14 cellular contexts compared by ENCODE assay signal in the genomic region with DNA sequence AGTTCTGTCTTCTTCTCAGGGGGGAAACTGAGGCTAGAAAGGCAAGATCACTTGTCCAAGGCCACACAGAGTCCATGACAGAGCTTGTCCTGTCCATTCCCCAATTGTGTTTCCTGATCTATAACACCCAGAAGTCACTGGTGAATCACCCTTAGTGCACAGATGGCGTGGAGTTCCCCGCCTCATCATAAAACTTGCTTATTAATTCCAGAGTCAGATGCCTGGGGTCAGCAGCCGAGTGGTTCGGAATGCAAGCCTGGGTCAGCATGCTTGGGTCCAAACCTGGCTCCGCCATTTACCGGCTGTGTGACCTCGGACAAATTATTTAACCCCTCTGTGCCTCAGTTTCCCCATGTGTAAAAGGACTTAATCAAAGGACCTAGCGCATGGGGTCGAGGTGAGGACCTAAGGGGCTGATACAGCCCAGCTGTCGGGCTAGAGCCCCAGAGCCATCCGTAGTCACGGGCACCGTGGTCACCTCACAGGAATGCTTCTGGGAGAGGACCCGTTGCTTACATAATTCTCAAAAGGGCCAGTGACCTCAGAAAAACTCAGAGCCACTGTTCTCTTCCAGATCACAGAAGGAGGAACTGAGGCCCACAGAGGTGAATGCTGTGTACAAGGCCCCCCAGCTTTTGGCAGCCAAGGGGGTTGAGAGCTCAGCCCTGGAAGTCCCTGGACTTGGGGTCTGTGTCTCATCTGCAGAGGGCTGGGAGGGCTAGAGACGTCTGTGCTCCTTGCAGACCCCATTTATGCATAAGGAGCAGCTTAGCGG. TPM values are rescaled to one million over a fixed set of nuclear protein-coding genes. Genes with fewer than 3 reads are reported as not detected.
A peak's percentile ranks its signal among the peaks of the same experiment; 100 is the strongest.
DNase-seq lines count a peak whose midpoint lies in the region; ATAC-seq, FAIRE-seq and TF ChIP-seq lines count a peak whose summit lies in the region.
"Had no signal": no experiment of that assay in that cellular context is flagged by ENCODE, and none has a peak within 500 bp of the region (broad histone marks: within the 10 kb centered on the region; RNA-seq: fewer than 3 reads in every experiment).

No MANE protein-coding gene starts in this region.

- no peak for FAIRE-seq in GM12878 (lab: Jason Lieb, UNC)
- FAIRE-seq: H1, pancreas had no signal

- H3K36me3 Mint-ChIP-seq in activated CD4-positive, alpha-beta T cell treated with anti-CD3 and anti-CD28 coated beads, Interleukin-2, amount 10 ng/mL, durations not matched to agents 7 days and 5 days (ENCODE audit: low read depth), result peaks cover 28% of the 10 kb centered on the region

- CTCF ChIA-PET in activated CD4-positive, alpha-beta T cell treated with anti-CD3 and anti-CD28 coated beads, Interleukin-2, amount 10 ng/mL, durations not matched to agents 7 days and 5 days (lab: Charles Lee), result interaction anchor here (0.6 to 3.6 kb wide), 9 partner anchors 8 to 520 kb away, joined by 3 to 29 read pairs (median 5); no protein-coding TSS in a partner anchor
- CTCF ChIA-PET in GM12878 (lab: Yijun Ruan, JAX), result interaction anchor here (0.9 to 5.9 kb wide), 6 partner anchors 26 to 589 kb away, joined by 3 to 32 read pairs (median 8); no protein-coding TSS in a partner anchor

- H3K4me2 ChIP-seq in Loucy (ENCODE audit: low read depth, low read length, poor library complexity, severe bottlenecking) (peak overlapping the region; percentile 72), GM12878 (ENCODE audit: control insufficient read depth, insufficient read depth) (peak overlapping the region; percentile 71)

- H4K20me1 ChIP-seq in Loucy (ENCODE audit: insufficient read depth, low read length, poor library complexity, severe bottlenecking), result no peaks in the 10 kb centered on the region
- no peaks in the 10 kb centered on the region for H4K20me1 ChIP-seq in GM12878 (ENCODE audit: control insufficient read depth, insufficient read depth)

- H3K27ac Mint-ChIP-seq in activated CD4-positive, alpha-beta T cell treated with anti-CD3 and anti-CD28 coated beads, Interleukin-2, amount 10 ng/mL, durations not matched to agents 7 days and 5 days, result peak overlapping the region; percentile 94

- H3F3A ChIP-seq in Loucy (ENCODE audit: low read depth), result 0 out of 2 replicates have a peak, but pooled peaks cover 5% of the 10 kb centered on the region

- H3K4me3 ChIP-seq in Loucy (ENCODE audit: low read length, poor library complexity, severe bottlenecking), result no peak overlapping the region
- H3K4me3 ChIP-seq in GM12878, result no peak overlapping the region
- H3K4me3 ChIP-seq in ovary, result no peak overlapping the region
- H3K4me3 ChIP-seq: lung, pancreas, uterus had no signal

- RAD21 ChIA-PET in GM12878 (lab: Charles Lee; ENCODE audit: unreplicated experiment), result interaction anchor here (1.6 to 2.9 kb wide), 4 partner anchors 22 to 466 kb away, joined by 5 to 10 read pairs (median 8); no protein-coding TSS in a partner anchor

- H3K4me1 Mint-ChIP-seq in activated CD4-positive, alpha-beta T cell treated with anti-CD3 and anti-CD28 coated beads, Interleukin-2, amount 10 ng/mL, durations not matched to agents 7 days and 5 days, result peaks cover 73% of the 10 kb centered on the region

- no peak overlapping the region for H3K9ac ChIP-seq in Loucy (ENCODE audit: low read depth, low read length, poor library complexity, severe bottlenecking)
- H3K9ac ChIP-seq in GM12878 (ENCODE audit: control insufficient read depth, insufficient read depth, low read length), result no peak overlapping the region

- no peak for TF ChIP-seq RAD21 in GM12878 (IDR thresholded peaks at IDR 0.05; ENCODE audit: insufficient read depth, low read depth, low read length)

- TF ChIP-seq CTCF in Loucy (conservative IDR thresholded peaks at IDR 0.05; ENCODE audit: low read length), result no peak
- TF ChIP-seq CTCF in GM12878 (IDR thresholded peaks at IDR 0.05 in 2 of 3, conservative IDR thresholded peaks at IDR 0.05 in 1 of 3; ENCODE audit: control insufficient read depth in 2 of 3, extremely low read depth in 1 of 3, insufficient read depth in 1 of 3, low read depth in 3 of 3, low read length in 3 of 3), result no peak
- no peak for TF ChIP-seq CTCF in ovary (IDR thresholded peaks at IDR 0.05)

- no peak for DNase-seq in activated CD4-positive, alpha-beta T cell treated with anti-CD3 and anti-CD28 coated beads, Interleukin-2, amount 10 ng/mL, durations not matched to agents 7 days and 5 days
- no peak for DNase-seq in activated CD4-positive, alpha-beta T cell treated with anti-CD3 and anti-CD28 coated beads, Interleukin-2, amount 50 U/mL, for 1 hour
- DNase-seq in GM12878 (ENCODE audit: low read depth, low spot score) (no peak), posterior vena cava (ENCODE audit: low spot score) (peak; percentile 62), Kasumi-1 (lab: John Stamatoyannopoulos, UW) (no peak), ovary (no peak), amygdala (lab: John Stamatoyannopoulos, UW) (no peak)
- DNase-seq: hippocampal formation had no signal

- H3K9me2 ChIP-seq in Loucy (replicated peaks; ENCODE audit: low read depth, low read length), result no peaks in the 10 kb centered on the region

- peaks cover 34% of the 10 kb centered on the region for H3K4me1 ChIP-seq in Loucy (ENCODE audit: insufficient read depth, low read length, poor library complexity, severe bottlenecking)
- H3K4me1 ChIP-seq in GM12878 (ENCODE audit: control insufficient read depth, insufficient read depth, low read length), result peaks cover 42% of the 10 kb centered on the region
- no peaks in the 10 kb centered on the region for H3K4me1 ChIP-seq in ovary (ENCODE audit: insufficient read depth)
- H3K4me1 ChIP-seq: pancreas, uterus had no signal

- POLR2A ChIA-PET in activated CD4-positive, alpha-beta T cell treated with anti-CD3 and anti-CD28 coated beads, Interleukin-2, amount 10 ng/mL, durations not matched to agents 7 days and 5 days (lab: Charles Lee), result no interaction called here
- POLR2A ChIA-PET in GM12878 (lab: Charles Lee), result no interaction called here

- peaks cover 23% of the 10 kb centered on the region for H3K9me3 Mint-ChIP-seq in activated CD4-positive, alpha-beta T cell treated with anti-CD3 and anti-CD28 coated beads, Interleukin-2, amount 10 ng/mL, durations not matched to agents 7 days and 5 days

- H3K79me2 ChIP-seq in Loucy (ENCODE audit: insufficient read depth, low read length), result no peaks in the 10 kb centered on the region
- H3K79me2 ChIP-seq in GM12878 (ENCODE audit: control insufficient read depth, insufficient read depth, low read length), result no peaks in the 10 kb centered on the region

- no peak overlapping the region for H2AFZ ChIP-seq in Loucy (ENCODE audit: low read length)
- no peak overlapping the region for H2AFZ ChIP-seq in GM12878 (ENCODE audit: control insufficient read depth, low read depth, low read length)

- H3K27me3 ChIP-seq in Loucy (ENCODE audit: insufficient read depth, low read length, poor library complexity, severe bottlenecking) (peaks cover 39% of the 10 kb centered on the region), GM12878 (replicated peaks in 1 of 2; ENCODE audit: control insufficient read depth in 2 of 2, insufficient read depth in 2 of 2, low read length in 1 of 2) (no peaks in the 10 kb centered on the region), ovary (no peaks in the 10 kb centered on the region)
- H3K27me3 ChIP-seq: pancreas, uterus had no signal

- no peaks in the 10 kb centered on the region for H3K36me3 ChIP-seq in Loucy (ENCODE audit: insufficient read depth, low read length)
- no peaks in the 10 kb centered on the region for H3K36me3 ChIP-seq in GM12878 (ENCODE audit: control insufficient read depth in 2 of 2, insufficient read depth in 2 of 2, low read length in 1 of 2)
- H3K36me3 ChIP-seq in ovary, result no peaks in the 10 kb centered on the region
- H3K36me3 ChIP-seq: pancreas, uterus had no signal

- no peak for ATAC-seq in GM12878

- no peaks in the 10 kb centered on the region for H3K9me3 ChIP-seq in Loucy (ENCODE audit: insufficient read depth, low read depth, low read length)
- peaks cover 2% of the 10 kb centered on the region; the same call in 1 of the 3 replicates for H3K9me3 ChIP-seq in GM12878 (replicated peaks; ENCODE audit: control insufficient read depth, insufficient read depth, low read length)
- H3K9me3 ChIP-seq in ovary, result no peaks in the 10 kb centered on the region
- H3K9me3 ChIP-seq: pancreas, uterus had no signal

- H3K27ac ChIP-seq in GM12878 (ENCODE audit: control insufficient read depth, insufficient read depth) (no peak overlapping the region), ovary (no peak overlapping the region)
- H3K27ac ChIP-seq: uterus had no signal

- in situ Hi-C loops in GM12878 (cut with MboI), result no loop called here

- H3K27me3 Mint-ChIP-seq in activated CD4-positive, alpha-beta T cell treated with anti-CD3 and anti-CD28 coated beads, Interleukin-2, amount 10 ng/mL, durations not matched to agents 7 days and 5 days, result peaks cover 5% of the 10 kb centered on the region

- SMC1A ChIA-PET in GM12878 (lab: Charles Lee; ENCODE audit: uncharacterized antibody, unreplicated experiment), result interaction anchor here (2.8 kb wide), 1 partner anchor 16 kb away, joined by 11 read pairs; no protein-coding TSS in a partner anchor

- TF ChIP-seq EP300 in GM12878 (IDR thresholded peaks at IDR 0.05; ENCODE audit: borderline replicate concordance in 1 of 2, control insufficient read depth in 1 of 2, low read depth in 2 of 2, low read length in 2 of 2), result no peak
- no peak for TF ChIP-seq EP300 in ovary (IDR thresholded peaks at IDR 0.05)

- H3K4me3 Mint-ChIP-seq in activated CD4-positive, alpha-beta T cell treated with anti-CD3 and anti-CD28 coated beads, Interleukin-2, amount 10 ng/mL, durations not matched to agents 7 days and 5 days, result peak overlapping the region; percentile 73

- intact Hi-C loops in GM12878 (cut with micrococcal nuclease; ENCODE audit: unreplicated experiment), result no loop called here
- intact Hi-C loops in posterior vena cava (cut with DNase I), result no loop called here
- intact Hi-C loops in ovary (cut with DNase I), result no loop called here

- BruUV-seq in GM12878 (replicated peaks; lab: Mats Ljungman, UMichigan), result no TSS peak

- WGBS in GM12878 (ENCODE audit: insufficient coverage, insufficient replicate concordance, low lambda C conversion rate, missing lambda C conversion rate), result 84% methylated on average over 16 of the region's 16 CpGs
- 75 to 81% (median 76%) methylated on average over 16 of the region's 16 CpGs for WGBS in ovary, 3 donors

- TF ChIP-seq POLR2A in GM12878 (IDR thresholded peaks at IDR 0.05; ENCODE audit: low read depth, low read length) (no peak), ovary (IDR thresholded peaks at IDR 0.05) (no peak)

RNA-seq across cellular contexts. Expression of a gene that starts 1.4 kb away (rescaled TPM):
- total RNA-seq in activated CD4-positive, alpha-beta T cell treated with anti-CD3 and anti-CD28 coated beads, Interleukin-2, amount 10 ng/mL, durations not matched to agents 7 days and 5 days, result 10 to 100 TPM; 28.3 to 31.4 TPM
- total RNA-seq in GM12878 (2013; cell fraction: nucleolus; rRNA removed), result 2.8 and 6.3 TPM in 2 replicates
- total RNA-seq in GM12878 (2014; rRNA removed) (7.5 and 8.3 TPM in 2 replicates), GM12878 (2014; rRNA removed; fragmentation: Illumina TruSeq; extraction: Trizol) (4.8 TPM in 2 replicates), GM12878 (2021) (4.8 and 6.3 TPM in 2 replicates), posterior vena cava (under 1 TPM; 0.24 to 0.37 TPM), ovary (under 1 TPM in 3 of 7 donors, not detected in 4; 0.23 to 0.50 (median 0.24) TPM)
- 3.7 TPM for polyA plus RNA-seq in GM12878 (2011; ENCODE audit: low read depth)
- polyA plus RNA-seq in GM12878 (2011; rRNA removed) (5.0 and 5.4 TPM in 2 replicates), GM12878 (2014; fragmentation: Illumina TruSeq; extraction: Trizol) (6.2 and 6.8 TPM in 2 replicates), GM12878 (2014; fragmentation: Nextera tagmentation; extraction: Ambion mirVana) (1 to 10 TPM in 1 of 2 experiments, under 1 TPM in 1; 0.93 to 1.1 TPM), GM12878 (2014; rRNA removed) (9.3 and 10.6 TPM in 2 replicates), GM12878 (2016; fragmentation: Nextera tagmentation; extraction: Ambion mirVana) (1 to 10 TPM; 2.5 to 3.0 TPM), ovary (under 1 TPM; 0.12 to 0.92 TPM)
- polyA plus RNA-seq in GM12878 (2011; cell fraction: cytosol; rRNA removed), result 3.0 and 4.5 TPM in 2 replicates
- 32.4 and 37.2 TPM in 2 replicates for polyA plus RNA-seq in GM12878 (2011; cell fraction: nucleus; rRNA removed)
- polyA plus RNA-seq in GM12878 (2012), result 3.7 and 8.2 TPM in 2 replicates
- polyA minus RNA-seq in GM12878 (2011; rRNA and poly(A)+ RNA removed), result 2.7 and 4.4 TPM in 2 replicates
- 1.0 and 2.9 TPM in 2 replicates for polyA minus RNA-seq in GM12878 (2011; cell fraction: cytosol; rRNA and poly(A)+ RNA removed)
- polyA minus RNA-seq in GM12878 (2011; cell fraction: nucleus; rRNA and poly(A)+ RNA removed), result 4.7 and 7.9 TPM in 2 replicates
- total RNA-seq: bronchial epithelial cell, H1 had no signal
- polyA plus RNA-seq: H1 had no signal
